In genomic region chr20:43271980-43272379, GRCh38 we compare ENCODE assay signal across 8 cellular contexts.
"Had no signal": no experiment of that assay in that cellular context is flagged by ENCODE, and none has a peak within 500 bp of the region (broad histone marks: within the 10 kb centered on the region; RNA-seq: fewer than 3 reads in every experiment).

No MANE protein-coding gene starts in this region.

- H3K27ac ChIP-seq: HL-60, KMS-11 had no signal

- H3K4me3 Mint-ChIP-seq: GM23338, HFFc6, IgD-negative memory B cell had no signal

- H3K36me3 ChIP-seq: HAP-1 had no signal

- H3K9me3 Mint-ChIP-seq: GM23338, HFFc6 had no signal

- ATAC-seq: GM23338, HCT116 had no signal

- H3K4me1 ChIP-seq: HAP-1 had no signal

- H3K4me3 ChIP-seq: GM23338, HAP-1 had no signal

- H3K36me3 Mint-ChIP-seq: IgD-negative memory B cell had no signal

- DNase-seq: HFFc6, KBM-7 had no signal

- H3K27ac Mint-ChIP-seq: GM23338, HFFc6, IgD-negative memory B cell had no signal

- H3K4me1 Mint-ChIP-seq: GM23338 had no signal

- H3K9me3 ChIP-seq: HAP-1 had no signal
